ENCODE assay signal across 8 cellular contexts in genomic region chr15:50107591-50108408, GRCh38. TPM values are rescaled to one million over a fixed set of nuclear protein-coding genes. Genes with fewer than 3 reads are reported as not detected.
DNase-seq lines count a peak whose midpoint lies in the region; ATAC-seq and TF ChIP-seq lines count a peak whose summit lies in the region.

No MANE protein-coding gene starts in this region.

- H3K27ac Mint-ChIP-seq in Calu3 (ENCODE audit: unreplicated experiment): no peak overlapping the region

- TF ChIP-seq CTCF in MM.1S (IDR thresholded peaks at IDR 0.05; ENCODE audit: low read length) (no peak), Calu3 (IDR thresholded peaks at IDR 0.05; ENCODE audit: unreplicated experiment) (no peak)

- H3K9me3 ChIP-seq in MM.1S (replicated peaks; ENCODE audit: insufficient read depth, low read length): no peaks in the 10 kb centered on the region

- intact Hi-C loops in left cardiac atrium (cut with DNase I): no loop called here
- intact Hi-C loops in Calu3 (cut with micrococcal nuclease; ENCODE audit: unreplicated experiment): no loop called here

- peak overlapping the region; percentile 16; the same call in 1 of the 2 replicates for H3K27ac ChIP-seq in MM.1S (ENCODE audit: low read length)

- peaks cover 14% of the 10 kb centered on the region for H3F3A ChIP-seq in MM.1S (ENCODE audit: insufficient read depth, low read length)

- no peaks in the 10 kb centered on the region for H3K79me2 ChIP-seq in MM.1S (ENCODE audit: low read length)

- no peaks in the 10 kb centered on the region for H3K36me3 ChIP-seq in MM.1S (replicated peaks; ENCODE audit: insufficient read depth, low read length)

- ATAC-seq in GM18511 (IDR thresholded peaks at IDR 0.05; ENCODE audit: unreplicated experiment) (peak; percentile 95), GM21723 (IDR thresholded peaks at IDR 0.05; ENCODE audit: unreplicated experiment) (peak; percentile 95), left cardiac atrium (peak; percentile 78 to 81)

- no TSS peak for BruUV-seq in Calu3 (replicated peaks; lab: Mats Ljungman, UMichigan)

- H3K4me1 Mint-ChIP-seq in Calu3 (ENCODE audit: low read depth, unreplicated experiment): no peaks in the 10 kb centered on the region

- H3K4me3 Mint-ChIP-seq in Calu3 (ENCODE audit: low read depth, unreplicated experiment): no peak overlapping the region

- H3K9me2 ChIP-seq in MM.1S (replicated peaks; ENCODE audit: insufficient read depth, low read length): no peaks in the 10 kb centered on the region

- peak overlapping the region; percentile 43 for H3K4me2 ChIP-seq in MM.1S (ENCODE audit: low read depth, low read length)

- no peak overlapping the region for H3K4me3 ChIP-seq in MM.1S (ENCODE audit: low read length)

- no peaks in the 10 kb centered on the region for H3K27me3 ChIP-seq in MM.1S (replicated peaks; ENCODE audit: insufficient read depth, low read length)

- H3K36me3 Mint-ChIP-seq in Calu3 (ENCODE audit: insufficient read depth, unreplicated experiment): no peaks in the 10 kb centered on the region

- H3K9ac ChIP-seq in MM.1S (ENCODE audit: low read length): no peak overlapping the region

- H3K27me3 Mint-ChIP-seq in Calu3 (ENCODE audit: unreplicated experiment): peaks cover 48% of the 10 kb centered on the region

- DNase-seq in MM.1S (peak; percentile 68), left cardiac atrium (no peak), NCI-H2107 treated with DMSO at 0.1 percent for 48 hours (lab: John Stamatoyannopoulos, UW; ENCODE audit: unreplicated experiment) (no peak), Calu3 (no peak), HCEC 1CT (no peak), NCI-H1105 (lab: John Stamatoyannopoulos, UW) (no peak)

- H3K9me3 Mint-ChIP-seq in Calu3 (ENCODE audit: low read depth, unreplicated experiment): no peaks in the 10 kb centered on the region

- peaks cover 30% of the 10 kb centered on the region for H3K4me1 ChIP-seq in MM.1S (ENCODE audit: low read length)

- H2AFZ ChIP-seq in MM.1S (ENCODE audit: low read length): 0 out of 2 replicates have a peak overlapping the region, but pooled peaks have one; percentile 32

- CTCF ChIA-PET in Calu3 (lab: Charles Lee): no interaction called here

- no peaks in the 10 kb centered on the region for H4K20me1 ChIP-seq in MM.1S (ENCODE audit: insufficient read depth, low read length)

RNA-seq across cellular contexts. Expression of gene ATP8B4, which starts 11.2 kb away (rescaled TPM):
- total RNA-seq in left cardiac atrium (1 to 10 TPM; 5.4 to 9.7 TPM), Calu3 (2022) (0.24 and 0.61 TPM in 2 replicates)
